ENCODE assay signal across 9 cellular contexts in genomic region chr11:119108857-119109221, GRCh38. TPM values are rescaled to one million over a fixed set of nuclear protein-coding genes. Genes with fewer than 3 reads are reported as not detected.
DNase-seq lines count a peak whose midpoint lies in the region; ATAC-seq, FAIRE-seq and TF ChIP-seq lines count a peak whose summit lies in the region.
"Had no signal": no experiment of that assay in that cellular context is flagged by ENCODE, and none has a peak within 500 bp of the region (broad histone marks: within the 10 kb centered on the region; RNA-seq: fewer than 3 reads in every experiment).

No MANE protein-coding gene starts in this region.

- peak overlapping the region; percentile 86 for H3K4me3 Mint-ChIP-seq in astrocyte (ENCODE audit: unreplicated experiment)

- TF ChIP-seq CTCF in A549 (IDR thresholded peaks at IDR 0.05) (no peak), HCT116 (IDR thresholded peaks at IDR 0.05 in 2 of 3, conservative IDR thresholded peaks at IDR 0.05 in 1 of 3; ENCODE audit: borderline replicate concordance in 1 of 3, insufficient read depth in 1 of 3, low read depth in 2 of 3, low read length in 2 of 3) (no peak), astrocyte (IDR thresholded peaks at IDR 0.05; ENCODE audit: insufficient read depth, low read depth, low read length) (no peak)

- BruUV-seq in HCT116 (replicated peaks; lab: Mats Ljungman, UMichigan), result no TSS peak

- CTCF ChIA-PET in A549 (lab: Yijun Ruan, JAX), result interaction anchor here (0.6 to 2.9 kb wide), 6 partner anchors 9 to 215 kb away, joined by 3 to 9 read pairs (median 4); no protein-coding TSS in a partner anchor
- CTCF ChIA-PET in HCT116 (lab: Charles Lee), result no interaction called here

- H3K4me1 Mint-ChIP-seq in astrocyte (ENCODE audit: low read depth, unreplicated experiment), result peaks cover 18% of the 10 kb centered on the region

- H3K4me1 ChIP-seq in A549, result peaks cover 17% of the 10 kb centered on the region
- H3K4me1 ChIP-seq in HCT116 (ENCODE audit: control insufficient read depth in 1 of 2, insufficient read depth in 2 of 2, low read length in 2 of 2), result peaks cover 23 to 33% of the 10 kb centered on the region in 2 experiments
- peaks cover 14% of the 10 kb centered on the region for H3K4me1 ChIP-seq in astrocyte (ENCODE audit: insufficient read depth, low read length)
- peaks cover 37% of the 10 kb centered on the region for H3K4me1 ChIP-seq in mononuclear cell (ENCODE audit: insufficient read depth, low read length)

- TF ChIP-seq POLR2A in A549 (IDR thresholded peaks at IDR 0.05; ENCODE audit: low read length) (no peak), HCT116 (IDR thresholded peaks at IDR 0.05; ENCODE audit: borderline replicate concordance, extremely low read depth, insufficient read depth, insufficient read length) (no peak)

- H3K4me3 ChIP-seq in A549 (no peak overlapping the region), HCT116 (replicated peaks in 1 of 2; ENCODE audit: low read depth in 1 of 2, low read length in 2 of 2) (peak overlapping the region; percentile 72 to 85), astrocyte (ENCODE audit: insufficient read depth, low read depth, low read length) (peak overlapping the region; percentile 67), mononuclear cell (ENCODE audit: low read length) (peak overlapping the region; percentile 81)

- intact Hi-C loops in HCT116 (cut with micrococcal nuclease), result loop anchor here (10.0 kb wide), 1 partner anchor 186 kb away; no protein-coding TSS in a partner anchor

- 95% methylated on average over 2 of the region's 2 CpGs for WGBS in A549 (ENCODE audit: missing lambda C conversion rate)

- H3K27ac Mint-ChIP-seq in astrocyte (ENCODE audit: unreplicated experiment), result no peak overlapping the region

- FAIRE-seq in A549 (lab: Jason Lieb, UNC), result no peak
- FAIRE-seq in astrocyte (lab: Jason Lieb, UNC), result no peak

- H3K9me3 ChIP-seq in A549 (no peaks in the 10 kb centered on the region), HCT116 (ENCODE audit: control insufficient read depth in 1 of 2, insufficient read depth in 1 of 2, low read depth in 1 of 2, low read length in 2 of 2) (no peaks in the 10 kb centered on the region), astrocyte (ENCODE audit: insufficient read depth, low read depth, low read length) (no peaks in the 10 kb centered on the region), mononuclear cell (ENCODE audit: low read depth, low read length) (no peaks in the 10 kb centered on the region)

- H3K36me3 ChIP-seq in HCT116 (ENCODE audit: control insufficient read depth in 1 of 2, insufficient read depth in 2 of 2, low read length in 2 of 2) (peaks cover 0 to 12% of the 10 kb centered on the region in 2 experiments; a peak in 2 of 4 replicates), astrocyte (ENCODE audit: insufficient read depth, low read length) (peaks cover 14% of the 10 kb centered on the region)

- no peaks in the 10 kb centered on the region for H3K9me2 ChIP-seq in HCT116 (ENCODE audit: insufficient read depth)

- H3K27me3 Mint-ChIP-seq in astrocyte (ENCODE audit: low read depth, unreplicated experiment), result no peaks in the 10 kb centered on the region

- TF ChIP-seq EP300 in A549 (IDR thresholded peaks at IDR 0.05), result no peak

- H2AFZ ChIP-seq in HCT116 (ENCODE audit: low read depth, low read length, poor library complexity, severe bottlenecking), result no peak overlapping the region
- no peak overlapping the region for H2AFZ ChIP-seq in astrocyte (ENCODE audit: low read depth, low read length)

- H3K9me3 Mint-ChIP-seq in astrocyte (ENCODE audit: unreplicated experiment), result no peaks in the 10 kb centered on the region

- POLR2A ChIA-PET in A549 (lab: Yijun Ruan, JAX), result interaction anchor here (1.2 to 2.0 kb wide), 3 partner anchors 12 to 60 kb away, joined by 4 to 11 read pairs (median 5); partner anchors contain the start of genes HINFP and NLRX1
- POLR2A ChIA-PET in HCT116 (lab: Charles Lee), result interaction anchor here (1.8 to 3.5 kb wide), 2 partner anchors 12 to 13 kb away, joined by 14 to 23 read pairs; partner anchors contain the start of gene HINFP

- TF ChIP-seq RAD21 in A549 (conservative IDR thresholded peaks at IDR 0.05 in 1 of 2, IDR thresholded peaks at IDR 0.05 in 1 of 2) (no peak), HCT116 (IDR thresholded peaks at IDR 0.05; ENCODE audit: low read depth) (no peak)

- RAD21 ChIA-PET in HCT116 (lab: Charles Lee; ENCODE audit: low non-redundant PET in 1 of 2, low total read pairs in 2 of 2, uncharacterized antibody in 2 of 2, unreplicated experiment in 2 of 2), result no interaction called here

- peak overlapping the region; percentile 82 for H3K4me2 ChIP-seq in A549
- H3K4me2 ChIP-seq in HCT116 (ENCODE audit: low read length), result peak overlapping the region; percentile 97
- peak overlapping the region; percentile 96 for H3K4me2 ChIP-seq in astrocyte (ENCODE audit: low read length)

- H3K79me2 ChIP-seq in HCT116 (ENCODE audit: insufficient read depth, low read length), result peaks cover 6% of the 10 kb centered on the region; the same call in 1 of the 2 replicates
- H3K79me2 ChIP-seq in astrocyte (ENCODE audit: insufficient read depth, low read length), result peaks cover 27% of the 10 kb centered on the region

- H3K27me3 ChIP-seq in HCT116 (ENCODE audit: insufficient read depth, low read length) (no peaks in the 10 kb centered on the region), astrocyte (ENCODE audit: insufficient read depth, low read length) (no peaks in the 10 kb centered on the region), mononuclear cell (ENCODE audit: insufficient read depth, low read length) (no peaks in the 10 kb centered on the region)

- H3K36me3 Mint-ChIP-seq in astrocyte (ENCODE audit: low read depth, unreplicated experiment), result peaks cover 11% of the 10 kb centered on the region

- DNase-seq in A549 (ENCODE audit: low read depth in 1 of 2, low spot score in 1 of 2) (no peak), HCT116 (ENCODE audit: low read depth, low spot score) (no peak), astrocyte (ENCODE audit: low read depth) (no peak), C1 segment of cervical spinal cord (lab: John Stamatoyannopoulos, UW) (no peak), epidermal melanocyte (ENCODE audit: insufficient read length, low spot score) (no peak), NCI-H1048 (lab: John Stamatoyannopoulos, UW) (no peak)
- DNase-seq: NCI-H2171 treated with DMSO at 0.1 percent for 48 hours had no signal

- no peak overlapping the region for H3K27ac ChIP-seq in A549
- H3K27ac ChIP-seq in HCT116 (ENCODE audit: low read depth, low read length), result no peak overlapping the region
- H3K27ac ChIP-seq in astrocyte (ENCODE audit: low read depth, low read length), result no peak overlapping the region

- no peak overlapping the region for H3K9ac ChIP-seq in HCT116 (ENCODE audit: low read length)
- no peak overlapping the region for H3K9ac ChIP-seq in astrocyte (ENCODE audit: low read length)

- ATAC-seq in A549 (no peak), HCT116 (no peak), GM18511 (IDR thresholded peaks at IDR 0.05; ENCODE audit: unreplicated experiment) (no peak)

- H4K20me1 ChIP-seq in HCT116 (ENCODE audit: insufficient read depth) (no peaks in the 10 kb centered on the region), astrocyte (ENCODE audit: insufficient read depth, low read length) (peaks cover 21% of the 10 kb centered on the region)

RNA-seq across cellular contexts. Expression of gene C2CD2L, which starts 1.7 kb away (rescaled TPM):
- polyA plus RNA-seq in A549 (2011; rRNA removed), result 2.4 and 3.5 TPM in 2 replicates
- 4.0 and 5.3 TPM in 2 replicates for polyA plus RNA-seq in A549 (2012; cell fraction: cytosol; rRNA removed)
- 13.3 and 14.2 TPM in 2 replicates for polyA plus RNA-seq in A549 (2012; cell fraction: nucleus; rRNA removed)
- 4.1 to 4.8 TPM (median 4.2 TPM) in 3 replicates for polyA plus RNA-seq in A549 (2017; fragmentation: RNase III; extraction: RNeasy Plus Mini Kit Qiagen cat#74134 plus additional on column Dnase treatment)
- 10.6 and 11.8 TPM in 2 replicates for polyA minus RNA-seq in A549 (2011; rRNA and poly(A)+ RNA removed)
- 12.4 TPM for total RNA-seq in HCT116 (2021; ENCODE audit: unreplicated experiment)
- polyA plus RNA-seq in HCT116 (2012), result 10.3 and 12.1 TPM in 2 replicates
- 10.9 and 11.1 TPM in 2 replicates for total RNA-seq in astrocyte
- total RNA-seq in mononuclear cell, result 7.5 TPM

RNA-seq across cellular contexts. Expression of gene DPAGT1, which starts 7.2 kb away (rescaled TPM):
- polyA plus RNA-seq in A549 (2011; rRNA removed) (81.4 and 86.9 TPM in 2 replicates), A549 (2017; fragmentation: RNase III; extraction: RNeasy Plus Mini Kit Qiagen cat#74134 plus additional on column Dnase treatment) (42.1 to 47.6 TPM (median 43.7 TPM) in 3 replicates)
- 47.6 and 51.1 TPM in 2 replicates for polyA plus RNA-seq in A549 (2012; cell fraction: cytosol; rRNA removed)
- 128 and 131 TPM in 2 replicates for polyA plus RNA-seq in A549 (2012; cell fraction: nucleus; rRNA removed)
- polyA minus RNA-seq in A549 (2011; rRNA and poly(A)+ RNA removed), result 102 and 104 TPM in 2 replicates
- total RNA-seq in HCT116 (2021; ENCODE audit: unreplicated experiment) (45.1 TPM), astrocyte (44.1 and 47.1 TPM in 2 replicates), mononuclear cell (6.7 TPM)
- polyA plus RNA-seq in HCT116 (2012), result 33.2 and 36.2 TPM in 2 replicates

RNA-seq across cellular contexts. Expression of gene HINFP, which starts 12.5 kb away (rescaled TPM):
- 13.0 and 16.3 TPM in 2 replicates for polyA plus RNA-seq in A549 (2011; rRNA removed)
- polyA plus RNA-seq in A549 (2012; cell fraction: cytosol; rRNA removed), result 11.6 and 14.6 TPM in 2 replicates
- 30.1 and 38.3 TPM in 2 replicates for polyA plus RNA-seq in A549 (2012; cell fraction: nucleus; rRNA removed)
- polyA plus RNA-seq in A549 (2017; fragmentation: RNase III; extraction: RNeasy Plus Mini Kit Qiagen cat#74134 plus additional on column Dnase treatment), result 10.0 to 11.7 TPM (median 10.3 TPM) in 3 replicates
- polyA minus RNA-seq in A549 (2011; rRNA and poly(A)+ RNA removed), result 19.5 and 31.3 TPM in 2 replicates
- 38.1 TPM for total RNA-seq in HCT116 (2021; ENCODE audit: unreplicated experiment)
- 26.4 and 30.5 TPM in 2 replicates for polyA plus RNA-seq in HCT116 (2012)
- total RNA-seq in astrocyte, result 22.7 and 27.8 TPM in 2 replicates
- total RNA-seq in mononuclear cell, result 9.1 TPM

RNA-seq across cellular contexts. Expression of gene HMBS, which starts 24.2 kb away (rescaled TPM):
- polyA plus RNA-seq in A549 (2011; rRNA removed), result 62.2 and 77.6 TPM in 2 replicates
- polyA plus RNA-seq in A549 (2012; cell fraction: cytosol; rRNA removed), result 71.6 and 74.7 TPM in 2 replicates
- 83.1 and 86.5 TPM in 2 replicates for polyA plus RNA-seq in A549 (2012; cell fraction: nucleus; rRNA removed)
- polyA plus RNA-seq in A549 (2017; fragmentation: RNase III; extraction: RNeasy Plus Mini Kit Qiagen cat#74134 plus additional on column Dnase treatment), result 48.8 to 51.7 TPM (median 49.1 TPM) in 3 replicates
- polyA minus RNA-seq in A549 (2011; rRNA and poly(A)+ RNA removed), result 56.8 and 74.4 TPM in 2 replicates
- total RNA-seq in HCT116 (2021; ENCODE audit: unreplicated experiment), result 69.0 TPM
- polyA plus RNA-seq in HCT116 (2012), result 64.7 and 73.9 TPM in 2 replicates
- 21.4 and 22.2 TPM in 2 replicates for total RNA-seq in astrocyte
- 2.7 TPM for total RNA-seq in mononuclear cell

RNA-seq across cellular contexts. Expression of gene ABCG4, which starts 40.0 kb away (rescaled TPM):
- polyA plus RNA-seq in A549 (2011; rRNA removed) (0.10 and 0.25 TPM in 2 replicates), A549 (2017; fragmentation: RNase III; extraction: RNeasy Plus Mini Kit Qiagen cat#74134 plus additional on column Dnase treatment) (0.33 to 0.44 TPM (median 0.35 TPM) in 3 replicates)
- polyA plus RNA-seq in A549 (2012; cell fraction: cytosol; rRNA removed), result 0.17 and 0.30 TPM in 2 replicates
- polyA plus RNA-seq in A549 (2012; cell fraction: nucleus; rRNA removed), result 0.79 and 1.1 TPM in 2 replicates
- polyA minus RNA-seq in A549 (2011; rRNA and poly(A)+ RNA removed), result 0.39 and 0.54 TPM in 2 replicates
- total RNA-seq in HCT116 (2021; ENCODE audit: unreplicated experiment) (1.9 TPM), astrocyte (0.55 and 1.5 TPM in 2 replicates), mononuclear cell (0.10 TPM)
- polyA plus RNA-seq in HCT116 (2012), result 1.5 and 1.7 TPM in 2 replicates
